Comparison of ENCODE assay signal across 8 cellular contexts in the genomic region with DNA sequence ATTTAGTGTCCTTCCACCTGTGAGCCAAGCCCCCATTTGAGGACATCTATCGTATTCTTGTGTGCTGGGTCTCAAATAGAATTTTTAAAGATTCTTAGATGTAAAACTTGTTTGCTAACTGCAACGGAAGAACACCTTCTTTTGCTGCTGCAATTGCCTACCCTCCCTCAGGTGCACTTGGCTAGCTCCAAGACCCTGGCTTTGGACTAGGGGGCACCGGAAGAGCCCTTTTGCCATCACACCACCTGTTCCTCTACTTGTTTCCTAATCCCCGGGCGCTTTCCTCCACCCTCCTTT. TPM values are rescaled to one million over a fixed set of nuclear protein-coding genes. Genes with fewer than 3 reads are reported as not detected.
DNase-seq lines count a peak whose midpoint lies in the region; ATAC-seq and TF ChIP-seq lines count a peak whose summit lies in the region.

No MANE protein-coding gene starts in this region.

- H3K36me3 Mint-ChIP-seq in Calu3 (ENCODE audit: insufficient read depth, unreplicated experiment) (peaks cover 54% of the 10 kb centered on the region), neural crest cell (ENCODE audit: low read depth) (peaks cover 30% of the 10 kb centered on the region)

- no TSS peak for BruUV-seq in Calu3 (replicated peaks; lab: Mats Ljungman, UMichigan)

- DNase-seq in Calu3 (no peak), NCI-H1105 (lab: John Stamatoyannopoulos, UW) (peak; percentile 56), choroid plexus epithelial cell (ENCODE audit: low read depth) (no peak), neural crest cell (ENCODE audit: low read depth, low spot score) (no peak), G401 (ENCODE audit: low spot score) (no peak), COLO668 (lab: John Stamatoyannopoulos, UW; ENCODE audit: unreplicated experiment) (no peak)
- no peak for DNase-seq in stimulated activated naive CD4-positive, alpha-beta T cell treated with Interleukin-2 at 50 U/mL for 16 hours (lab: John Stamatoyannopoulos, UW)

- TF ChIP-seq CTCF in Calu3 (IDR thresholded peaks at IDR 0.05; ENCODE audit: unreplicated experiment): no peak
- no peak for TF ChIP-seq CTCF in choroid plexus epithelial cell (conservative IDR thresholded peaks at IDR 0.05; ENCODE audit: low read depth, low read length)
- TF ChIP-seq CTCF in neural crest cell (conservative IDR thresholded peaks at IDR 0.05): no peak

- H3K27ac Mint-ChIP-seq in Calu3 (ENCODE audit: unreplicated experiment) (peak overlapping the region; percentile 89), neural crest cell (ENCODE audit: unreplicated experiment) (peak overlapping the region; percentile 23)

- H3K9me3 Mint-ChIP-seq in Calu3 (ENCODE audit: low read depth, unreplicated experiment) (no peaks in the 10 kb centered on the region), neural crest cell (no peaks in the 10 kb centered on the region)

- peak overlapping the region; percentile 76 for H3K4me3 Mint-ChIP-seq in Calu3 (ENCODE audit: low read depth, unreplicated experiment)
- H3K4me3 Mint-ChIP-seq in neural crest cell: peak overlapping the region; percentile 99

- peaks cover 15% of the 10 kb centered on the region for H3K4me1 Mint-ChIP-seq in Calu3 (ENCODE audit: low read depth, unreplicated experiment)
- H3K4me1 Mint-ChIP-seq in neural crest cell: peaks cover 65% of the 10 kb centered on the region

- H3K27me3 Mint-ChIP-seq in Calu3 (ENCODE audit: unreplicated experiment) (no peaks in the 10 kb centered on the region), neural crest cell (ENCODE audit: low read depth) (peaks cover 12% of the 10 kb centered on the region)

- in situ Hi-C loops in G401 (cut with HindIII; ENCODE audit: low sequenced_read_pairs): no loop called here

- intact Hi-C loops in Calu3 (cut with micrococcal nuclease; ENCODE audit: unreplicated experiment): no loop called here

- H3K4me3 ChIP-seq in choroid plexus epithelial cell (ENCODE audit: low read depth, low read length): peak overlapping the region; percentile 81

- CTCF ChIA-PET in Calu3 (lab: Charles Lee): no interaction called here

- no peak for ATAC-seq in GM19351 (IDR thresholded peaks at IDR 0.05; ENCODE audit: unreplicated experiment)

RNA-seq across cellular contexts. Expression of gene HMGN2, which starts 1.1 kb away (rescaled TPM):
- 269 and 290 TPM in 2 replicates for total RNA-seq in Calu3 (2022)
- total RNA-seq in neural crest cell: 1,041 and 1,051 TPM in 2 replicates
- total RNA-seq in G401 (2014; rRNA removed; shearing (Covaris generic)): 366 and 543 TPM in 2 replicates

RNA-seq across cellular contexts. Expression of gene DHDDS, which starts 39.0 kb away (rescaled TPM):
- total RNA-seq in Calu3 (2022): 32.8 and 42.8 TPM in 2 replicates
- total RNA-seq in neural crest cell: 34.9 and 40.1 TPM in 2 replicates
- 44.1 and 50.3 TPM in 2 replicates for total RNA-seq in G401 (2014; rRNA removed; shearing (Covaris generic))

RNA-seq across cellular contexts. Expression of gene RPS6KA1, which starts 58.4 kb away (rescaled TPM):
- total RNA-seq in Calu3 (2022): 25.8 and 28.1 TPM in 2 replicates
- 41.6 and 43.8 TPM in 2 replicates for total RNA-seq in neural crest cell
- total RNA-seq in G401 (2014; rRNA removed; shearing (Covaris generic)): 254 and 296 TPM in 2 replicates
